9 cellular contexts compared by ENCODE assay signal in genomic region chr15:67833504-67834248, GRCh38. TPM values are rescaled to one million over a fixed set of nuclear protein-coding genes. Genes with fewer than 3 reads are reported as not detected.
DNase-seq lines count a peak whose midpoint lies in the region; ATAC-seq and TF ChIP-seq lines count a peak whose summit lies in the region.
"Had no signal": no experiment of that assay in that cellular context is flagged by ENCODE, and none has a peak within 500 bp of the region (broad histone marks: within the 10 kb centered on the region; RNA-seq: fewer than 3 reads in every experiment).

No MANE protein-coding gene starts in this region.

- H2AK5ac ChIP-seq in mesendoderm (ENCODE audit: low read length) = no peak overlapping the region

- no TSS peak for BruUV-seq in Panc1 (replicated peaks; lab: Mats Ljungman, UMichigan)

- no peak overlapping the region for H3K4ac ChIP-seq in mesendoderm (ENCODE audit: low read depth, low read length)

- H3K4me1 ChIP-seq in Panc1 (ENCODE audit: control insufficient read depth, insufficient read depth, low read length) (peaks cover 26% of the 10 kb centered on the region), colonic mucosa (peaks cover 31% of the 10 kb centered on the region), mesendoderm (ENCODE audit: control insufficient read depth, low read depth, low read length) (peaks cover 4% of the 10 kb centered on the region)

- no peak overlapping the region for H3K56ac ChIP-seq in mesendoderm (ENCODE audit: low read length)

- DNase-seq in activated CD4-positive, alpha-beta T cell treated with anti-CD3 and anti-CD28 coated beads for 48 hours = peak; percentile 52
- no peak for DNase-seq in activated CD4-positive, alpha-beta T cell treated with anti-CD3 and anti-CD28 coated beads, Interleukin-2, amount 50 U/mL, for 1 hour
- DNase-seq in Panc1 (ENCODE audit: low read depth, low spot score) (no peak), colonic mucosa (peak; percentile 55), mesendoderm (peak; percentile 81), NCI-H2227 treated with DMSO at 0.1 percent for 48 hours (lab: John Stamatoyannopoulos, UW) (no peak), SHP77 (lab: John Stamatoyannopoulos, UW) (no peak)
- DNase-seq in activated CD4-positive, CD25-positive, alpha-beta regulatory T cell (lab: John Stamatoyannopoulos, UW) = no peak

- H2BK15ac ChIP-seq in mesendoderm (replicated peaks; ENCODE audit: low read depth) = no peak overlapping the region

- in situ Hi-C loops in Panc1 (cut with HindIII; ENCODE audit: low pct_unique_long_range_greater_than_20kb, low sequenced_read_pairs) = no loop called here

- no peak overlapping the region for H3K9ac ChIP-seq in colonic mucosa (ENCODE audit: low read depth in 2 of 2, low read length in 2 of 2)
- H3K9ac ChIP-seq in mesendoderm (ENCODE audit: low read length) = peak overlapping the region; percentile 4

- POLR2A ChIA-PET in Panc1 (lab: Charles Lee) = no interaction called here

- H3K79me2 ChIP-seq in mesendoderm (ENCODE audit: control insufficient read depth, insufficient read depth, low read length) = no peaks in the 10 kb centered on the region

- ATAC-seq in Panc1 = peak; percentile 76

- H3K27me3 ChIP-seq in Panc1 (ENCODE audit: control insufficient read depth, insufficient read depth, low read length) (no peaks in the 10 kb centered on the region), colonic mucosa (peaks cover 75% of the 10 kb centered on the region), mesendoderm (ENCODE audit: insufficient read depth, low read length, poor library complexity) (peaks cover 71% of the 10 kb centered on the region)

- WGBS in mesendoderm (ENCODE audit: extremely low coverage, insufficient coverage, low lambda C conversion rate) = no CpG with 5 or more reads among the region's 46 CpGs

- no peaks in the 10 kb centered on the region for H3K36me3 ChIP-seq in Panc1 (ENCODE audit: control insufficient read depth, insufficient read depth, low read length)
- no peaks in the 10 kb centered on the region for H3K36me3 ChIP-seq in colonic mucosa
- no peaks in the 10 kb centered on the region for H3K36me3 ChIP-seq in mesendoderm (ENCODE audit: control insufficient read depth, insufficient read depth, low read length)

- H3K4me2 ChIP-seq in mesendoderm (ENCODE audit: low read length) = peak overlapping the region; percentile 32

- H4K8ac ChIP-seq in mesendoderm (ENCODE audit: low read depth, low read length) = no peak overlapping the region

- H3K4me3 ChIP-seq in Panc1 (ENCODE audit: low read depth in 2 of 2, low read length in 2 of 2) = peak overlapping the region; percentile 37 to 53
- H3K4me3 ChIP-seq in colonic mucosa = peak overlapping the region; percentile 32
- H3K4me3 ChIP-seq in mesendoderm (ENCODE audit: low read length) = no peak overlapping the region

- H3K23ac ChIP-seq in mesendoderm (ENCODE audit: low read length) = no peak overlapping the region

- 0 out of 2 replicates have a peak overlapping the region, but pooled peaks have one; percentile 48 for H3K27ac ChIP-seq in Panc1 (ENCODE audit: low read length)
- no peak overlapping the region for H3K27ac ChIP-seq in colonic mucosa
- no peak overlapping the region for H3K27ac ChIP-seq in mesendoderm (ENCODE audit: low read depth, low read length)

- no peak overlapping the region for H2BK120ac ChIP-seq in mesendoderm (ENCODE audit: low read depth, low read length)

- CTCF ChIA-PET in Panc1 (lab: Charles Lee) = interaction anchor here (0.6 to 1.6 kb wide), 2 partner anchors 206 to 377 kb away, joined by 4 to 7 read pairs; no protein-coding TSS in a partner anchor

- intact Hi-C loops in Panc1 (cut with micrococcal nuclease; ENCODE audit: unreplicated experiment) = loop anchor here (10.0 kb wide), 2 partner anchors 449 to 589 kb away; no protein-coding TSS in a partner anchor
- intact Hi-C loops in colonic mucosa (cut with DNase I) = loop anchor here (2.0 to 10.0 kb wide), 3 partner anchors 289 to 377 kb away; partner anchors contain the start of gene MAP2K5

- no peaks in the 10 kb centered on the region for H3K79me1 ChIP-seq in mesendoderm (ENCODE audit: low read length)

- H3K18ac ChIP-seq in mesendoderm (ENCODE audit: low read length) = no peak overlapping the region

- H4K5ac ChIP-seq in mesendoderm (ENCODE audit: low read length) = no peak overlapping the region

- H2BK5ac ChIP-seq in mesendoderm (ENCODE audit: low read length) = no peak overlapping the region

- TF ChIP-seq CTCF in Panc1 (IDR thresholded peaks at IDR 0.05) (peak; percentile 88), colonic mucosa (IDR thresholded peaks at IDR 0.05) (peak; percentile 44)

- H3K9me3 ChIP-seq in Panc1 (ENCODE audit: control insufficient read depth, insufficient read depth, low read depth, low read length) (no peaks in the 10 kb centered on the region), colonic mucosa (no peaks in the 10 kb centered on the region)

RNA-seq across cellular contexts. Expression of gene RNU6-1, which starts 6.2 kb away (rescaled TPM):
- total RNA-seq in Panc1 (2021; ENCODE audit: unreplicated experiment) (not detected), colonic mucosa (not detected)
- polyA plus RNA-seq in Panc1 (2012; ENCODE audit: insufficient read length) = not detected
- polyA plus RNA-seq in mesendoderm (2013, experiment 1 of 2) = not detected
- polyA plus RNA-seq in mesendoderm (2013, experiment 2 of 2) = not detected
- total RNA-seq: subcutaneous adipose tissue had no signal

RNA-seq across cellular contexts. Expression of gene SKOR1, which starts 8.4 kb away (rescaled TPM):
- total RNA-seq in Panc1 (2021; ENCODE audit: unreplicated experiment) (0.21 TPM), colonic mucosa (under 1 TPM; 0.10 to 0.19 TPM)
- polyA plus RNA-seq in Panc1 (2012; ENCODE audit: insufficient read length) = 0.12 TPM
- polyA plus RNA-seq in mesendoderm (2013, experiment 1 of 2) = 0.07 TPM
- polyA plus RNA-seq in mesendoderm (2013, experiment 2 of 2) = 0.08 TPM

Comparison
In these comparisons a context has a peak if more than half of its experiments do, and no peak if none do; other contexts are left out.
1. DNase-seq: peak in activated CD4-positive, alpha-beta T cell treated with anti-CD3 and anti-CD28 coated beads for 48 hours (single experiment), colonic mucosa (single experiment) and mesendoderm (single experiment); none in activated CD4-positive, alpha-beta T cell treated with anti-CD3 and anti-CD28 coated beads, Interleukin-2, amount 50 U/mL, for 1 hour (single experiment), Panc1 (single experiment), activated CD4-positive, CD25-positive, alpha-beta regulatory T cell (0 of 4), NCI-H2227 treated with DMSO at 0.1 percent for 48 hours (single experiment) and SHP77 (0 of 2).